1 cellular context compared by ENCODE assay signal in the genomic region with DNA sequence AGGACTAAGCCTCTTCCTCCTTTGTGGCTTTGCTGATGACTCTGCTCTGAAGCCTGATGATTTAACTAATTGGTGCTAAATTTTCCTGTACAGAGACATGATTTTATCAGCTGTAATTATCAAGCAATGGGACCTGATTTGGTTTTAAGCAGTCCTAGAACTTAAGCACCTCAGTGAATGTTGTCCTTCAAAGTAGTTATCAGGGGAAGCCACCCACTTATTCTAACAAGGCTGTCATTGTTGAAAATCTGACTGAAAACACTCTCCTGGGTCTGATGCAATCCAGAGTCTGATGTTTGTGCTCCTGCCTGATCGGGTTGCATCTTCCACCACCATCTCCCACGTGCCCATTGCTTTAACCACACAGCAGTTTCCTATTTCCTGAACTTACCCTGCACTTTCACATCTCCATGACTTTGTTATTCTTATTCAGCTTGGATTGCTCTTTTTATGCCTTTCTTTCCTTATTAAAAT.
TF ChIP-seq lines count a peak whose summit lies in the region.

No MANE protein-coding gene starts in this region.

TF ChIP-seq in K562, 482 proteins besides CTCF, POLR2A, EP300 and RAD21 (continued from another document and continues in another):
- TF ChIP-seq CTCFL (IDR thresholded peaks at IDR 0.05; ENCODE audit: borderline replicate concordance, insufficient read depth, low read depth, low read length, poor library complexity, severe bottlenecking), result no peak
- TF ChIP-seq STAT5B (CRISPR knock-in tag; IDR thresholded peaks at IDR 0.05), result no peak
- no peak for TF ChIP-seq ZBTB5 (IDR thresholded peaks at IDR 0.05)
- TF ChIP-seq NR1H2 (CRISPR knock-in tag; IDR thresholded peaks at IDR 0.05), result no peak
- no peak for TF ChIP-seq RBM25 (IDR thresholded peaks at IDR 0.05; ENCODE audit: low read depth, low read length, severe bottlenecking)
- TF ChIP-seq SMAD2 (IDR thresholded peaks at IDR 0.05; ENCODE audit: low read depth, low read length), result no peak
- TF ChIP-seq ZNF764 (CRISPR knock-in tag; IDR thresholded peaks at IDR 0.05; ENCODE audit: low read depth), result no peak
- TF ChIP-seq GATAD2A (IDR thresholded peaks at IDR 0.05), result no peak
- no peak for TF ChIP-seq IFI16 (CRISPR knock-in tag; IDR thresholded peaks at IDR 0.05)
- no peak for TF ChIP-seq ELK1 (CRISPR knock-in tag; IDR thresholded peaks at IDR 0.05)
- TF ChIP-seq CSDE1 (IDR thresholded peaks at IDR 0.05), result no peak
- 0 out of 2 replicates have a peak, but pooled peaks have one; percentile 45 for TF ChIP-seq ZNF589 (CRISPR knock-in tag; IDR thresholded peaks at IDR 0.05; ENCODE audit: low read depth)
- TF ChIP-seq TCF15 (CRISPR knock-in tag; IDR thresholded peaks at IDR 0.05), result no peak
- TF ChIP-seq FOXK1 (CRISPR knock-in tag; IDR thresholded peaks at IDR 0.05; ENCODE audit: borderline replicate concordance), result no peak
- TF ChIP-seq MEF2A (IDR thresholded peaks at IDR 0.05; ENCODE audit: control insufficient read depth, low read depth, low read length), result no peak
- TF ChIP-seq NUFIP1 (IDR thresholded peaks at IDR 0.05; ENCODE audit: partially characterized antibody), result no peak
- TF ChIP-seq ZNF324 (CRISPR knock-in tag; IDR thresholded peaks at IDR 0.05), result no peak
- no peak for TF ChIP-seq HNRNPLL (IDR thresholded peaks at IDR 0.05; ENCODE audit: low read depth, low read length, poor library complexity, severe bottlenecking)
- no peak for TF ChIP-seq PRMT5 (CRISPR knock-in tag; IDR thresholded peaks at IDR 0.05)
- peak; percentile 83 for TF ChIP-seq CEBPB (tag; IDR thresholded peaks at IDR 0.05)
- no peak for TF ChIP-seq ZNF197 (CRISPR knock-in tag; IDR thresholded peaks at IDR 0.05; ENCODE audit: low read depth)
- no peak for TF ChIP-seq ZNF133 (CRISPR knock-in tag; IDR thresholded peaks at IDR 0.05)
- TF ChIP-seq PHB (CRISPR knock-in tag; IDR thresholded peaks at IDR 0.05), result no peak
- TF ChIP-seq CBX2 (IDR thresholded peaks at IDR 0.05; ENCODE audit: insufficient read depth, low read length, poor library complexity, severe bottlenecking), result no peak
- no peak for TF ChIP-seq WHSC1 (IDR thresholded peaks at IDR 0.05; ENCODE audit: low read length)
- TF ChIP-seq NCOA4 (IDR thresholded peaks at IDR 0.05; ENCODE audit: partially characterized antibody), result no peak
- TF ChIP-seq NFRKB (IDR thresholded peaks at IDR 0.05; ENCODE audit: low read depth), result no peak
- no peak for TF ChIP-seq SMARCB1 (IDR thresholded peaks at IDR 0.05; ENCODE audit: insufficient read length, low read depth)
- TF ChIP-seq NBN (IDR thresholded peaks at IDR 0.05; ENCODE audit: low read depth), result no peak
- TF ChIP-seq ELF4 (CRISPR knock-in tag; IDR thresholded peaks at IDR 0.05), result no peak
- no peak for TF ChIP-seq BMI1 (IDR thresholded peaks at IDR 0.05; ENCODE audit: low read length)
- TF ChIP-seq HNRNPK (IDR thresholded peaks at IDR 0.05; ENCODE audit: low read depth, low read length, poor library complexity, severe bottlenecking), result no peak
- TF ChIP-seq NCOR1 (IDR thresholded peaks at IDR 0.05), result no peak
- no peak for TF ChIP-seq E2F5 (CRISPR knock-in tag; IDR thresholded peaks at IDR 0.05)
- no peak for TF ChIP-seq NELFE (IDR thresholded peaks at IDR 0.05; ENCODE audit: insufficient read depth, insufficient read length)
- TF ChIP-seq ZNF766 (CRISPR knock-in tag; conservative IDR thresholded peaks at IDR 0.05), result 0 out of 2 replicates have a peak, but pooled peaks have one; percentile 32
- TF ChIP-seq RFX7 (CRISPR knock-in tag; IDR thresholded peaks at IDR 0.05), result no peak
- no peak for TF ChIP-seq E2F8 (IDR thresholded peaks at IDR 0.05; ENCODE audit: low read depth, partially characterized antibody)
- TF ChIP-seq ZNF609 (CRISPR knock-in tag; IDR thresholded peaks at IDR 0.05; ENCODE audit: borderline replicate concordance), result no peak
- TF ChIP-seq ZMIZ1 (IDR thresholded peaks at IDR 0.05; ENCODE audit: low read depth in 2 of 2, low read length in 2 of 2), result no peak
- TF ChIP-seq FUS (optimal IDR thresholded peaks at IDR 0.05; ENCODE audit: low read depth, low read length), result no peak
- TF ChIP-seq ZNF76 (CRISPR knock-in tag; IDR thresholded peaks at IDR 0.05; ENCODE audit: borderline replicate concordance), result no peak
- no peak for TF ChIP-seq HMGXB4 (CRISPR knock-in tag; IDR thresholded peaks at IDR 0.05)
- TF ChIP-seq STAG1 (CRISPR knock-in tag; IDR thresholded peaks at IDR 0.05; ENCODE audit: borderline replicate concordance), result no peak
